15 cellular contexts compared by ENCODE assay signal in genomic region chr1:164092603-164093353, GRCh38.
A peak's percentile ranks its signal among the peaks of the same experiment; 100 is the strongest.
DNase-seq lines count a peak whose midpoint lies in the region; ATAC-seq and TF ChIP-seq lines count a peak whose summit lies in the region.
"Had no signal": no experiment of that assay in that cellular context is flagged by ENCODE, and none has a peak within 500 bp of the region (broad histone marks: within the 10 kb centered on the region; RNA-seq: fewer than 3 reads in every experiment).

No MANE protein-coding gene starts in this region.

- no peaks in the 10 kb centered on the region for H3K27me3 Mint-ChIP-seq in endodermal cell (ENCODE audit: insufficient read depth)
- H3K27me3 Mint-ChIP-seq: activated CD8-positive, alpha-beta memory T cell treated with anti-CD3 and anti-CD28 coated beads, Interleukin-2, amount 10 ng/mL, durations not matched to agents 7 days and 5 days had no signal

- no peak overlapping the region for H3K4me3 Mint-ChIP-seq in endodermal cell
- H3K4me3 Mint-ChIP-seq: activated CD8-positive, alpha-beta memory T cell treated with anti-CD3 and anti-CD28 coated beads, Interleukin-2, amount 10 ng/mL, durations not matched to agents 7 days and 5 days; nephron had no signal

- no peaks in the 10 kb centered on the region for H3K79me2 ChIP-seq in DND-41 (ENCODE audit: insufficient read depth, low read length)

- peaks cover 10% of the 10 kb centered on the region for H3K36me3 Mint-ChIP-seq in endodermal cell (ENCODE audit: low read depth)
- H3K36me3 Mint-ChIP-seq: activated CD8-positive, alpha-beta memory T cell treated with anti-CD3 and anti-CD28 coated beads, Interleukin-2, amount 10 ng/mL, durations not matched to agents 7 days and 5 days had no signal

- H3K9ac ChIP-seq in DND-41 (ENCODE audit: low read depth, low read length), result no peak overlapping the region
- no peak overlapping the region for H3K9ac ChIP-seq in endodermal cell (ENCODE audit: extremely low read depth, low read length, poor library complexity, severe bottlenecking)

- H3K4me3 ChIP-seq in DND-41 (ENCODE audit: low read depth in 1 of 2, low read length in 2 of 2) (no peak overlapping the region), NB4 (ENCODE audit: low read depth, low read length) (no peak overlapping the region), endodermal cell (ENCODE audit: low read length) (no peak overlapping the region)
- H3K4me3 ChIP-seq: ascending aorta had no signal

- H3K4me1 Mint-ChIP-seq in endodermal cell, result peaks cover 2% of the 10 kb centered on the region
- H3K4me1 Mint-ChIP-seq: activated CD8-positive, alpha-beta memory T cell treated with anti-CD3 and anti-CD28 coated beads, Interleukin-2, amount 10 ng/mL, durations not matched to agents 7 days and 5 days; nephron had no signal

- peaks cover 34% of the 10 kb centered on the region for H3K9me3 Mint-ChIP-seq in endodermal cell

- no peak overlapping the region for H2AFZ ChIP-seq in DND-41 (ENCODE audit: low read depth, low read length)

- H4K20me1 ChIP-seq in DND-41 (ENCODE audit: insufficient read depth, low read length), result no peaks in the 10 kb centered on the region

- H3K36me3 ChIP-seq in DND-41 (ENCODE audit: insufficient read depth, low read length), result no peaks in the 10 kb centered on the region
- no peaks in the 10 kb centered on the region for H3K36me3 ChIP-seq in endodermal cell (ENCODE audit: control insufficient read depth, insufficient read depth, low read length)
- H3K36me3 ChIP-seq: ascending aorta had no signal

- no peak for ATAC-seq in DND-41 (ENCODE audit: insufficient read depth, low read depth)
- no peak for ATAC-seq in GM18861 (IDR thresholded peaks at IDR 0.05; ENCODE audit: unreplicated experiment)
- ATAC-seq: activated CD8-positive, alpha-beta memory T cell treated with anti-CD3 and anti-CD28 coated beads, Interleukin-2, amount 10 ng/mL, durations not matched to agents 7 days and 5 days had no signal

- H3K4me2 ChIP-seq in DND-41 (ENCODE audit: insufficient read depth, low read length), result no peak overlapping the region

- no peak overlapping the region for H3K27ac Mint-ChIP-seq in endodermal cell
- H3K27ac Mint-ChIP-seq: activated CD8-positive, alpha-beta memory T cell treated with anti-CD3 and anti-CD28 coated beads, Interleukin-2, amount 10 ng/mL, durations not matched to agents 7 days and 5 days; nephron had no signal

- H3K27ac ChIP-seq in 22Rv1 (no peak overlapping the region), DND-41 (ENCODE audit: low read length) (no peak overlapping the region), endodermal cell (ENCODE audit: low read depth, low read length) (no peak overlapping the region)
- H3K27ac ChIP-seq: ascending aorta, epithelial cell of prostate had no signal

- DNase-seq in DND-41, result peak; percentile 6
- DNase-seq in NB4 (ENCODE audit: low read depth), result peak; percentile 16
- peak; percentile 57 for DNase-seq in endodermal cell
- no peak for DNase-seq in cortex of kidney (lab: John Stamatoyannopoulos, UW)
- no peak for DNase-seq in NCI-H748 (lab: John Stamatoyannopoulos, UW; ENCODE audit: unreplicated experiment)
- no peak for DNase-seq in NCI-H510A treated with DMSO at 0.1 percent for 48 hours (lab: John Stamatoyannopoulos, UW)
- DNase-seq: activated CD8-positive, alpha-beta memory T cell treated with anti-CD3 and anti-CD28 coated beads, Interleukin-2, amount 10 ng/mL, durations not matched to agents 7 days and 5 days; kidney; NCI-H2171 treated with DMSO at 0.1 percent for 48 hours; stimulated activated CD4-positive, alpha-beta T cell treated with anti-CD3 and anti-CD28 coated beads, Interleukin-1b, Interleukin-23, amount 100 ng/mL, for 48 hours had no signal

- no peak for TF ChIP-seq POLR2A in NB4 (IDR thresholded peaks at IDR 0.05; ENCODE audit: extremely low read depth, insufficient read length)

- H3K9me3 ChIP-seq in DND-41 (ENCODE audit: insufficient read depth, low read length, severe bottlenecking) (peaks cover 6% of the 10 kb centered on the region), endodermal cell (ENCODE audit: control insufficient read depth, low read length) (peaks cover 18% of the 10 kb centered on the region)
- H3K9me3 ChIP-seq: ascending aorta had no signal

- 86 to 87% methylated on average over 2 to 4 of the region's 4 CpGs for WGBS in endodermal cell (ENCODE audit: insufficient coverage in 1 of 2, insufficient read length in 1 of 2), 2 experiments

- H3K27me3 ChIP-seq in DND-41 (ENCODE audit: insufficient read depth, low read length, poor library complexity), result no peaks in the 10 kb centered on the region
- no peaks in the 10 kb centered on the region for H3K27me3 ChIP-seq in endodermal cell (ENCODE audit: control insufficient read depth, insufficient read depth, low read length, poor library complexity, severe bottlenecking)
- H3K27me3 ChIP-seq: ascending aorta had no signal

- H3K4me1 ChIP-seq in DND-41 (ENCODE audit: insufficient read depth, low read length) (no peaks in the 10 kb centered on the region), endodermal cell (ENCODE audit: control insufficient read depth, insufficient read depth, low read length) (no peaks in the 10 kb centered on the region)
- H3K4me1 ChIP-seq: ascending aorta had no signal

- peak; percentile 60 for TF ChIP-seq CTCF in 22Rv1 (IDR thresholded peaks at IDR 0.05)
- peak; percentile 43 for TF ChIP-seq CTCF in DND-41 (IDR thresholded peaks at IDR 0.05; ENCODE audit: borderline replicate concordance, extremely low read depth, low read length, poor library complexity, severe bottlenecking)
- peak; percentile 34 for TF ChIP-seq CTCF in NB4 (IDR thresholded peaks at IDR 0.05; ENCODE audit: low read depth, low read length)
- peak; percentile 48 for TF ChIP-seq CTCF in endodermal cell (conservative IDR thresholded peaks at IDR 0.05)

Comparison
In these comparisons a context has a peak if more than half of its experiments do, and no peak if none do; other contexts are left out.
1. DNase-seq: peak in DND-41 (single experiment), NB4 (single experiment) and endodermal cell (single experiment); none in cortex of kidney (single experiment), NCI-H748 (single experiment) and NCI-H510A treated with DMSO at 0.1 percent for 48 hours (single experiment).
2. Peak in every context shown above with its lines, with median percentiles within 50 percentile points of each other: CTCF ChIP-seq.